22 cellular contexts compared by ENCODE assay signal in the genomic region with DNA sequence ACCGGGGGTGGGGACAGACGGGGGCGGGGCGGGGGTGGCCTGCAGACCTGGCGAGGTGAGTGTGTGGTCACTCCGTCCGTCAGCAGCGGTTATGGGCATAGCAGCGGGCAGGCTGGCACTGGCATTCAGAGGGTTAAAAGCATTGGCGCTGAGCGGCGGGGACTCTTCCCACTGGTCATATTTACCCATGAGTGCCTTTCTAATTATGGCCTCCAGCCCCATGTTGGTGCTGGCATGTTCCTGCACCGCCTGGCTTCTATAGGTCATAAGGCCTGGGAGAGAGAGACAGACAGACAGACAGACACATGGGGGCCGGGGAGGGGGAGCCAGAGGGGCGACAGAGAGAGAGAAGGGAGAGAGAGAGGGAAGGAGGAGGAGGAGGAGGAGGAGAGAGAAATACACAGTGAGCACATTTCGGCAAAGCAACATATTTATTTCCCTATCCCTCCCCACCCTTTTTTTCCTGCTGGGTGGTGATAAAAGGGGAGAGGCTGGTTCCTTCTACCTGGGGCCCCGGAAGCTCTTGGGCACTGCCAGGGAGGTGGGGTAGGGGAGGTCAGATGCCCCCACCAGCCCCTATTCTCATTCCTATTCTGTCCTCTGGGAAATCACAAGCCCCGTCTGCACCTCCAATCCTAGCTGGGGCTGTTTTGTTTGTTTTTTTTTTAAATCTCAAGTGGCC. TPM values are rescaled to one million over a fixed set of nuclear protein-coding genes. Genes with fewer than 3 reads are reported as not detected.
DNase-seq lines count a peak whose midpoint lies in the region; ATAC-seq, FAIRE-seq and TF ChIP-seq lines count a peak whose summit lies in the region.
"Had no signal": no experiment of that assay in that cellular context is flagged by ENCODE, and none has a peak within 500 bp of the region (broad histone marks: within the 10 kb centered on the region; RNA-seq: fewer than 3 reads in every experiment).

No MANE protein-coding gene starts in this region.

- peak; percentile 61 for DNase-seq in NCI-H2227 (lab: John Stamatoyannopoulos, UW; ENCODE audit: unreplicated experiment)
- peak; percentile 65 for DNase-seq in cerebellum (ENCODE audit: low spot score)
- peak in 1 of 2 donors; percentile 25 for DNase-seq in left colon
- no peak for DNase-seq in stomach
- no peak for DNase-seq in D721Med (ENCODE audit: insufficient read length, low spot score)
- no peak for DNase-seq in hepatic stellate cell (ENCODE audit: low spot score)
- DNase-seq: AML-193; central memory CD4-positive, alpha-beta T cell; MG63; midbrain; NCI-H2029; occipital lobe; spleen; stimulated activated naive CD8-positive, alpha-beta T cell treated with anti-CD3 and anti-CD28 coated beads, Interleukin-15, amount 100 ng/mL, for 72 hours; T-helper 1 cell had no signal

- peaks cover 10 to 18% (median 16%) of the 10 kb centered on the region in 4 donors for H3K9me3 ChIP-seq in stomach

- H3K4me1 ChIP-seq in stomach: peaks cover 17 to 29% (median 20%) of the 10 kb centered on the region in 4 donors
- H3K4me1 ChIP-seq: HAP-1, spleen had no signal

- H3K27ac ChIP-seq in stomach: peak overlapping the region; percentile 24 to 76 (median 61)
- H3K27ac ChIP-seq: spleen had no signal

- FAIRE-seq in D721Med (lab: Jason Lieb, UNC): no peak
- FAIRE-seq: frontal cortex, G401.6 had no signal

- no peak overlapping the region for H3K4me3 ChIP-seq in stomach
- H3K4me3 ChIP-seq: HAP-1, MG63, spleen had no signal

- peak; percentile 75 for ATAC-seq in left colon
- ATAC-seq in GM19452 (IDR thresholded peaks at IDR 0.05; ENCODE audit: unreplicated experiment): no peak
- no peak for ATAC-seq in HG03521 (IDR thresholded peaks at IDR 0.05; ENCODE audit: unreplicated experiment)
- ATAC-seq: activated CD4-positive, CD25-positive, alpha-beta regulatory T cell treated with anti-CD3 and anti-CD28 coated beads, Interleukin-2, amount 50 U/mL, for 24 hours; activated naive CD4-positive, alpha-beta T cell treated with anti-CD3 and anti-CD28 coated beads, Interleukin-2, amount 50 U/mL, for 72 hours had no signal

- no peak for TF ChIP-seq POLR2A in stomach (IDR thresholded peaks at IDR 0.05)

- peaks cover 70 to 93% (median 91%) of the 10 kb centered on the region in 4 donors for H3K36me3 ChIP-seq in stomach

- H3K27me3 ChIP-seq in stomach: no peaks in the 10 kb centered on the region
- H3K27me3 ChIP-seq: MG63, spleen had no signal

- no peak for TF ChIP-seq CTCF in stomach (IDR thresholded peaks at IDR 0.05)
- no peak for TF ChIP-seq CTCF in D721Med (IDR thresholded peaks at IDR 0.05; ENCODE audit: insufficient read depth, missing control alignments)

- WGBS in stomach, 5 donors: 28 to 43% (median 41%) methylated on average over 18 of the region's 18 CpGs

- intact Hi-C loops in left colon (cut with DNase I, micrococcal nuclease) (loop anchor here in 1 of 2 donors (10.0 kb wide), 1 partner anchor 293 kb away; no protein-coding TSS in a partner anchor), stomach (cut with DNase I; ENCODE audit: low total_unique reads) (no loop called here)

- TF ChIP-seq EP300 in stomach (IDR thresholded peaks at IDR 0.05): no peak

RNA-seq across cellular contexts. Expression of a gene that starts 32.6 kb away (rescaled TPM):
- total RNA-seq in cerebellum (8.5 TPM), left colon (10 to 100 TPM; 46.2 to 51.0 TPM), stomach (100 to 1,000 TPM in 2 of 5 donors, 10 to 100 TPM in 3; 19.2 to 294 (median 78.6) TPM)
- polyA plus RNA-seq in stomach: 100 to 1,000 TPM in 1 of 3 donors, 10 to 100 TPM in 2; 18.2 to 251 (median 73.1) TPM

Comparison
In these comparisons a context has a peak if more than half of its experiments do, and no peak if none do; other contexts are left out.
1. DNase-seq: peak in NCI-H2227 (single experiment) and cerebellum (single experiment); none in stomach (single experiment), D721Med (single experiment) and hepatic stellate cell (single experiment).